6 cellular contexts compared by ENCODE assay signal in genomic region chr1:145886390-145886789, GRCh38. TPM values are rescaled to one million over a fixed set of nuclear protein-coding genes. Genes with fewer than 3 reads are reported as not detected.
DNase-seq lines count a peak whose midpoint lies in the region; ATAC-seq and TF ChIP-seq lines count a peak whose summit lies in the region.

No MANE protein-coding gene starts in this region.

- BruUV-seq in PC-3 (replicated peaks; lab: Mats Ljungman, UMichigan): no TSS peak

- CTCF ChIA-PET in PC-3 (lab: Charles Lee): no interaction called here

- peaks cover 37% of the 10 kb centered on the region for H3K4me1 ChIP-seq in PC-3 (ENCODE audit: insufficient read depth, low read length)
- H3K4me1 ChIP-seq in fibroblast of lung (ENCODE audit: control insufficient read depth, extremely low read depth, insufficient read depth, low read length): peaks cover 7% of the 10 kb centered on the region
- H3K4me1 ChIP-seq in smooth muscle cell (ENCODE audit: low read depth): peaks cover 2% of the 10 kb centered on the region

- no peaks in the 10 kb centered on the region for H3K9me2 ChIP-seq in PC-3 (replicated peaks; ENCODE audit: low read length)

- peaks cover 7% of the 10 kb centered on the region for H3F3A ChIP-seq in PC-3 (ENCODE audit: low read length, unreplicated experiment)
- no peaks in the 10 kb centered on the region for H3F3A ChIP-seq in smooth muscle cell (ENCODE audit: low read depth)

- H2AFZ ChIP-seq in PC-3 (ENCODE audit: low read length): peak overlapping the region; percentile 90
- peak overlapping the region; percentile 62 for H2AFZ ChIP-seq in fibroblast of lung (ENCODE audit: low read length)
- peak overlapping the region; percentile 95 for H2AFZ ChIP-seq in smooth muscle cell (ENCODE audit: low read depth)

- no peaks in the 10 kb centered on the region for H3K36me3 ChIP-seq in PC-3 (ENCODE audit: low read depth, low read length)
- no peaks in the 10 kb centered on the region for H3K36me3 ChIP-seq in fibroblast of lung (ENCODE audit: control insufficient read depth, insufficient read depth, low read length)
- no peaks in the 10 kb centered on the region for H3K36me3 ChIP-seq in smooth muscle cell (ENCODE audit: low read depth)

- H3K27me3 ChIP-seq in PC-3 (ENCODE audit: low read length) (no peaks in the 10 kb centered on the region), fibroblast of lung (ENCODE audit: control insufficient read depth, insufficient read depth, low read length) (peaks cover 3% of the 10 kb centered on the region), smooth muscle cell (ENCODE audit: low read depth) (peaks cover 21% of the 10 kb centered on the region)

- H4K20me1 ChIP-seq in PC-3 (ENCODE audit: low read length): no peaks in the 10 kb centered on the region
- H4K20me1 ChIP-seq in fibroblast of lung (ENCODE audit: control insufficient read depth, extremely low read depth, insufficient read depth, low read length): no peaks in the 10 kb centered on the region
- H4K20me1 ChIP-seq in smooth muscle cell (ENCODE audit: low read depth): no peaks in the 10 kb centered on the region

- intact Hi-C loops in PC-3 (cut with micrococcal nuclease): no loop called here

- POLR2A ChIA-PET in PC-3 (lab: Charles Lee; ENCODE audit: unreplicated experiment): no interaction called here

- ATAC-seq in PC-3 (no peak; the same call in 1 of the 2 replicates), HG03045 (IDR thresholded peaks at IDR 0.05; ENCODE audit: unreplicated experiment) (no peak), GM19467 (IDR thresholded peaks at IDR 0.05; ENCODE audit: unreplicated experiment) (no peak)

- peak overlapping the region; percentile 75 for H3K4me3 ChIP-seq in PC-3 (ENCODE audit: low read length)
- peak overlapping the region; percentile 67 to 76 (median 72) for H3K4me3 ChIP-seq in fibroblast of lung (replicated peaks in 1 of 4; ENCODE audit: control extremely low read depth in 1 of 4, insufficient read depth in 1 of 4, low read depth in 3 of 4, low read length in 4 of 4)
- peak overlapping the region; percentile 85 for H3K4me3 ChIP-seq in smooth muscle cell

- TF ChIP-seq CTCF in PC-3 (conservative IDR thresholded peaks at IDR 0.05; ENCODE audit: low read depth, low read length) (no peak), fibroblast of lung (conservative IDR thresholded peaks at IDR 0.05 in 1 of 2, IDR thresholded peaks at IDR 0.05 in 1 of 2; ENCODE audit: low read depth in 1 of 2, low read length in 2 of 2) (no peak), smooth muscle cell (IDR thresholded peaks at IDR 0.05; ENCODE audit: borderline replicate concordance, insufficient read depth, poor library complexity, severe bottlenecking) (no peak)

- DNase-seq in PC-3 (no peak), fibroblast of lung (ENCODE audit: low read depth in 2 of 2) (no peak), smooth muscle cell (lab: John Stamatoyannopoulos, UW; ENCODE audit: unreplicated experiment) (no peak), NCI-H146 (lab: John Stamatoyannopoulos, UW) (no peak)

- H3K4me2 ChIP-seq in PC-3 (ENCODE audit: low read length) (peak overlapping the region; percentile 96), fibroblast of lung (ENCODE audit: extremely low read depth, insufficient read depth, low read length) (peak overlapping the region; percentile 85), smooth muscle cell (peak overlapping the region; percentile 83)

- H3K79me2 ChIP-seq in PC-3 (ENCODE audit: low read length) (no peaks in the 10 kb centered on the region), fibroblast of lung (ENCODE audit: control insufficient read depth, insufficient read depth, low read length) (no peaks in the 10 kb centered on the region), smooth muscle cell (ENCODE audit: low read depth) (no peaks in the 10 kb centered on the region)

- H3K9ac ChIP-seq in PC-3 (ENCODE audit: low read length) (no peak overlapping the region), fibroblast of lung (ENCODE audit: insufficient read depth, low read length) (no peak overlapping the region), smooth muscle cell (ENCODE audit: low read depth) (no peak overlapping the region)

- no peak overlapping the region for H3K27ac ChIP-seq in PC-3 (ENCODE audit: low read length)
- no peak overlapping the region for H3K27ac ChIP-seq in fibroblast of lung (ENCODE audit: insufficient read depth, low read length)
- H3K27ac ChIP-seq in smooth muscle cell (ENCODE audit: low read depth): no peak overlapping the region

- WGBS in smooth muscle cell (ENCODE audit: low lambda C conversion rate): 44% methylated on average over 11 of the region's 11 CpGs

- H3K9me3 ChIP-seq in PC-3 (ENCODE audit: low read length): no peaks in the 10 kb centered on the region
- H3K9me3 ChIP-seq in fibroblast of lung (ENCODE audit: control insufficient read depth, insufficient read depth, low read depth, low read length): no peaks in the 10 kb centered on the region
- no peaks in the 10 kb centered on the region for H3K9me3 ChIP-seq in smooth muscle cell (replicated peaks; ENCODE audit: low read depth)

RNA-seq across cellular contexts. Expression of gene ANKRD35, which starts 0.7 kb away (rescaled TPM):
- total RNA-seq in PC-3 (2014; rRNA removed) (0.07 and 0.40 TPM in 2 replicates), fibroblast of lung (2.3 and 4.5 TPM in 2 replicates), smooth muscle cell (1.1 and 1.8 TPM in 2 replicates)
- polyA plus RNA-seq in fibroblast of lung (0.65 and 3.4 TPM in 2 replicates), smooth muscle cell (1.5 and 1.7 TPM in 2 replicates)
- 1.4 and 7.6 TPM in 2 replicates for polyA plus RNA-seq in fibroblast of lung (2012)
- 0.74 TPM in 1 of 2 replicates, not detected in the other for polyA minus RNA-seq in fibroblast of lung (ENCODE audit: low replicate concordance)

RNA-seq across cellular contexts. Expression of gene ITGA10, which starts 23.5 kb away (rescaled TPM):
- total RNA-seq in PC-3 (2014; rRNA removed) (0.81 and 1.9 TPM in 2 replicates), fibroblast of lung (0.51 and 2.8 TPM in 2 replicates), smooth muscle cell (0.27 and 0.40 TPM in 2 replicates)
- polyA plus RNA-seq in fibroblast of lung (1.2 and 1.7 TPM in 2 replicates), smooth muscle cell (0.14 and 0.45 TPM in 2 replicates)
- polyA plus RNA-seq in fibroblast of lung (2012): 1.1 and 1.9 TPM in 2 replicates
- polyA minus RNA-seq in fibroblast of lung (ENCODE audit: low replicate concordance): 1.1 and 4.8 TPM in 2 replicates

RNA-seq across cellular contexts. Expression of gene PIAS3, which starts 27.5 kb away (rescaled TPM):
- total RNA-seq in PC-3 (2014; rRNA removed): 25.2 and 27.2 TPM in 2 replicates
- 5.1 and 8.9 TPM in 2 replicates for total RNA-seq in fibroblast of lung
- polyA plus RNA-seq in fibroblast of lung: 22.9 and 29.3 TPM in 2 replicates
- 34.9 and 43.2 TPM in 2 replicates for polyA plus RNA-seq in fibroblast of lung (2012)
- polyA minus RNA-seq in fibroblast of lung (ENCODE audit: low replicate concordance): 44.6 and 67.5 TPM in 2 replicates
- total RNA-seq in smooth muscle cell: 39.2 and 42.7 TPM in 2 replicates
- 57.6 and 62.0 TPM in 2 replicates for polyA plus RNA-seq in smooth muscle cell

RNA-seq across cellular contexts. Expression of gene PEX11B, which starts 32.1 kb away (rescaled TPM):
- total RNA-seq in PC-3 (2014; rRNA removed) (27.4 and 31.3 TPM in 2 replicates), fibroblast of lung (21.1 and 28.2 TPM in 2 replicates), smooth muscle cell (22.8 and 34.3 TPM in 2 replicates)
- polyA plus RNA-seq in fibroblast of lung (34.3 and 41.3 TPM in 2 replicates), smooth muscle cell (23.6 and 28.5 TPM in 2 replicates)
- polyA plus RNA-seq in fibroblast of lung (2012): 24.9 and 34.6 TPM in 2 replicates
- 23.1 and 26.0 TPM in 2 replicates for polyA minus RNA-seq in fibroblast of lung (ENCODE audit: low replicate concordance)

RNA-seq across cellular contexts. Expression of gene RBM8A, which starts 40.9 kb away (rescaled TPM):
- 459 and 482 TPM in 2 replicates for total RNA-seq in PC-3 (2014; rRNA removed)
- total RNA-seq in fibroblast of lung: 56.6 and 61.9 TPM in 2 replicates
- 137 and 235 TPM in 2 replicates for polyA plus RNA-seq in fibroblast of lung
- polyA plus RNA-seq in fibroblast of lung (2012): 136 and 199 TPM in 2 replicates
- polyA minus RNA-seq in fibroblast of lung (ENCODE audit: low replicate concordance): 10.7 and 10.8 TPM in 2 replicates
- 143 and 144 TPM in 2 replicates for total RNA-seq in smooth muscle cell
- 195 and 211 TPM in 2 replicates for polyA plus RNA-seq in smooth muscle cell
